Comparison of ENCODE assay signal across 29 cellular contexts in the genomic region with DNA sequence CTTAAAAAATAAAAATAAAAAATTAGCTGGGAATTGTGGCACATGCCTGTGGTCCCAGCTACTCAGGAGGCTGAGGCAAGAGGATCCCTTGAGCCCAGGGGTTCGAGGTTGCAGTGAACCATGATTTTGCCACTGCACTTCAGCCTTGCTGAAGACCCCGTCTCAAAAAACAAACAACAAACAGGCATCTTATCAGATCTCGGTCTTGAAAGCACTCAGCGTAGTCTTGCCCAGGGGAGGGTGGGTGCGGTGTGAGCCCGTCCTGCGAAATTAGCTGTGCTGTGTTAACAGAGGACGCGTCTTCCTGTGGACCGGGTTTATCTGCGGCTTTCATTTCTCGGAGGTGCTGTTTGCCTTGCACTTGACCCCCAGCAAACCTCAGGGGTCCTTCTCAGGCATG.
"Had no signal": no experiment of that assay in that cellular context is flagged by ENCODE, and none has a peak within 500 bp of the region (broad histone marks: within the 10 kb centered on the region; RNA-seq: fewer than 3 reads in every experiment).

No MANE protein-coding gene starts in this region.

- H3K27me3 ChIP-seq: adrenal gland, body of pancreas, breast epithelium, cardiac muscle cell, esophagus muscularis mucosa, gastrocnemius medialis had no signal

- ATAC-seq: activated CD4-positive, alpha-beta T cell treated with anti-CD3 and anti-CD28 coated beads for 36 hours; activated CD8-positive, alpha-beta memory T cell treated with anti-CD3 and anti-CD28 coated beads, Interleukin-2, amount 10 ng/mL, durations not matched to agents 7 days and 5 days; activated CD8-positive, alpha-beta T cell treated with anti-CD3 and anti-CD28 coated beads, Interleukin-2, amount 10 ng/mL, durations not matched to agents 7 days and 5 days; activated naive CD8-positive, alpha-beta T cell treated with anti-CD3 and anti-CD28 coated beads, Interleukin-2, amount 50 U/mL, for 24 hours; activated T-cell treated with anti-CD3 and anti-CD28 coated beads, Interleukin-2, amount 50 U/mL, for 72 hours; body of pancreas; effector memory CD8-positive, alpha-beta T cell; foreskin keratinocyte; gastrocnemius medialis had no signal

- H3K27ac ChIP-seq: adrenal gland, body of pancreas, breast epithelium, cardiac muscle cell, esophagus muscularis mucosa, foreskin keratinocyte, gastrocnemius medialis had no signal

- DNase-seq: activated CD4-positive, alpha-beta memory T cell treated with anti-CD3 and anti-CD28 coated beads for 36 hours; activated CD4-positive, alpha-beta T cell treated with anti-CD3 and anti-CD28 coated beads for 36 hours; activated CD4-positive, alpha-beta T cell treated with anti-CD3 and anti-CD28 coated beads, Interleukin-2, amount 10 ng/mL, durations not matched to agents 24 days and 14 days; activated CD4-positive, CD25-positive, alpha-beta regulatory T cell; activated CD4-positive, CD25-positive, alpha-beta regulatory T cell treated with anti-CD3 and anti-CD28 coated beads, Interleukin-2, amount 50 U/mL, for 72 hours; activated CD8-positive, alpha-beta memory T cell treated with anti-CD3 and anti-CD28 coated beads, Interleukin-2, amount 10 ng/mL, durations not matched to agents 7 days and 5 days; activated CD8-positive, alpha-beta memory T cell treated with anti-CD3 and anti-CD28 coated beads, Interleukin-2, amount 50 U/mL, for 48 hours; activated CD8-positive, alpha-beta T cell treated with anti-CD3 and anti-CD28 coated beads, Interleukin-2, amount 10 ng/mL, durations not matched to agents 7 days and 5 days; activated naive CD4-positive, alpha-beta T cell treated with anti-CD3 and anti-CD28 coated beads for 36 hours; activated naive CD8-positive, alpha-beta T cell treated with anti-CD3 and anti-CD28 coated beads for 36 hours; activated naive CD8-positive, alpha-beta T cell treated with anti-CD3 and anti-CD28 coated beads, Interleukin-2, amount 50 U/mL, for 24 hours; activated T-cell treated with anti-CD3 and anti-CD28 coated beads for 4 hours; activated T-cell treated with anti-CD3 and anti-CD28 coated beads, Interleukin-2, amount 50 U/mL, for 72 hours; amygdala; body of pancreas; cortex of kidney; dermis blood vessel endothelial cell; effector CD4-positive, alpha-beta T cell; effector memory CD8-positive, alpha-beta T cell; erythroblast; foreskin keratinocyte; gastrocnemius medialis; glutamatergic neuron; T-helper 2 cell had no signal

- FAIRE-seq: colon had no signal

- H3K4me3 ChIP-seq: adrenal gland, body of pancreas, breast epithelium, cardiac muscle cell, esophagus muscularis mucosa, gastrocnemius medialis had no signal

- H3K36me3 ChIP-seq: breast epithelium, cardiac muscle cell, gastrocnemius medialis had no signal

- H3K9me3 ChIP-seq: adrenal gland, body of pancreas, breast epithelium, esophagus muscularis mucosa, gastrocnemius medialis had no signal
